In the genomic region with DNA sequence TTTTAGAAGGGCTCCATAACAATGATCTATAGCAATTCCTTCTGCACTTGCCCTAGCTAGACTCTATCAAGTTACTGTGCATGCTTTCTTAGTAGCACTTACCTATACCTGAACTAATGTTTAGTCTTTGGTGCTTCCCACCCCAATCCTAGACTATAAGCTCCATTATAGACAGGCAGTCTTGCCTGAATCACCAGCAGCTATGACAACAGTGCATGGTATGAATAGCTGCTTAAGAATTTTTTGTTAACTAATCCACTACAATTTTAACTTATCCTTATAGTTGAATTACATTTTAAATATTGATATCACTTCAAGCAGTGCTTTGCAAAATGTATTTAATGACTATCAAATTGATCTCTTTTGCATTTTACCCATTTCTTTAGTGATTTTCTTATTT, we compare ENCODE assay signal across 25 cellular contexts.
"Had no signal": no experiment of that assay in that cellular context is flagged by ENCODE, and none has a peak within 500 bp of the region (broad histone marks: within the 10 kb centered on the region; RNA-seq: fewer than 3 reads in every experiment).

No MANE protein-coding gene starts in this region.

- H3K27ac ChIP-seq: colonic mucosa, epithelial cell of prostate, esophagus squamous epithelium, gastrocnemius medialis, heart right ventricle, lower lobe of right lung had no signal

- H3K36me3 ChIP-seq: colonic mucosa, esophagus squamous epithelium, gastrocnemius medialis, heart right ventricle, lower lobe of right lung had no signal

- H3K4me1 ChIP-seq: colonic mucosa, esophagus squamous epithelium, lower lobe of right lung had no signal

- DNase-seq: colonic mucosa; cortex of kidney; effector CD4-positive, alpha-beta T cell; effector memory CD4-positive, alpha-beta T cell; erythroblast; esophagus squamous epithelium; foreskin melanocyte; gastrocnemius medialis; glutamatergic neuron; head of caudate nucleus; heart right ventricle; hippocampal formation; islet precursor cell; kidney; kidney glomerular epithelial cell; left colon; left ventricle myocardium superior; lower lobe of right lung; mesenchymal stem cell; mucosa of descending colon; naive B cell; naive thymus-derived CD8-positive, alpha-beta T cell had no signal

- H3K4me3 ChIP-seq: colonic mucosa, esophagus squamous epithelium, gastrocnemius medialis, heart right ventricle, lower lobe of right lung, mucosa of descending colon had no signal

- H3K27me3 ChIP-seq: colonic mucosa, esophagus squamous epithelium, gastrocnemius medialis, heart right ventricle had no signal

- ATAC-seq: esophagus mucosa; gastrocnemius medialis; heart right ventricle; left colon; left lobe of liver; left ventricle myocardium superior; lower lobe of right lung; mucosa of descending colon; naive thymus-derived CD8-positive, alpha-beta T cell had no signal

- H3K9me3 ChIP-seq: colonic mucosa, esophagus squamous epithelium, gastrocnemius medialis, lower lobe of right lung, mucosa of descending colon had no signal
